Comparison of ENCODE assay signal across 18 cellular contexts in genomic region chr1:63936276-63936675, GRCh38.
"Had no signal": no experiment of that assay in that cellular context is flagged by ENCODE, and none has a peak within 500 bp of the region (broad histone marks: within the 10 kb centered on the region; RNA-seq: fewer than 3 reads in every experiment).

No MANE protein-coding gene starts in this region.

- DNase-seq: activated CD4-positive, alpha-beta T cell treated with anti-CD3 and anti-CD28 coated beads for 4 hours; activated CD8-positive, alpha-beta memory T cell treated with anti-CD3 and anti-CD28 coated beads, Interleukin-2, amount 50 U/mL, for 48 hours; activated CD8-positive, alpha-beta T cell treated with anti-CD3 and anti-CD28 coated beads, Interleukin-2, amount 10 ng/mL, durations not matched to agents 7 days and 5 days; activated effector memory CD4-positive, alpha-beta T cell treated with anti-CD3 and anti-CD28 coated beads, Interleukin-2, amount 50 U/mL, for 16 hours; activated naive CD4-positive, alpha-beta T cell treated with Interleukin-2 at 50 U/mL for 16 hours; activated T-cell treated with anti-CD3 and anti-CD28 coated beads, Interleukin-2, amount 50 U/mL, for 1 hour; body of pancreas; NCI-H1092; NCI-H2029; NCI-H2107; NCI-H2171 treated with DMSO at 0.1 percent for 48 hours; NCI-H526; NCI-H774; Right ventricle myocardium superior; RPMI8226; SW 1271 had no signal

- H3K36me3 ChIP-seq: SJSA1 had no signal

- H3K4me1 ChIP-seq: SJSA1 had no signal

- FAIRE-seq: bronchial epithelial cell had no signal

- H3K27ac ChIP-seq: SJSA1 had no signal

- H3K27me3 ChIP-seq: body of pancreas, SJSA1 had no signal

- H3K4me3 ChIP-seq: body of pancreas, SJSA1 had no signal

- H3K9me3 ChIP-seq: body of pancreas, SJSA1 had no signal
